ENCODE assay signal across 11 cellular contexts in the genomic region with DNA sequence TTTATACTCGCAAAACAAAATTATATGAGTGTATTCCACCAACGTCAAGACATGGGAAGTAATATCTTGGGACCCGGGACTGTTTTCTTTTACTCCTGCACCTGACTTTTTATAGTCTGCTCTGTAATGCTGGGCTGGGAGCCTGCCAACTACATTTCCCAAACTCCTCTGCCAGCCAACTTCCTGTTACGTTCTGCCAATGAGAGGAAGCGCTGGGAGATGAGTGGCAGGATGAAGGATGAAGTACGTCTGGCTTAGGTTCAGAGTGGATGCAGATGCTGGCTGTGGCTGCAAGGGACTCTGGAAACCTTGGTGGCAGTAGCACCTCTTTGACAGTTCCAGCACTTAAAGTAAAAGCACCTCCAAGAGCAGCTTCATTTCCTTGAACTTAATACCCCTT. TPM values are rescaled to one million over a fixed set of nuclear protein-coding genes. Genes with fewer than 3 reads are reported as not detected.
DNase-seq lines count a peak whose midpoint lies in the region; ATAC-seq and TF ChIP-seq lines count a peak whose summit lies in the region.
"Had no signal": no experiment of that assay in that cellular context is flagged by ENCODE, and none has a peak within 500 bp of the region (broad histone marks: within the 10 kb centered on the region; RNA-seq: fewer than 3 reads in every experiment).

No MANE protein-coding gene starts in this region.

- no peak for ATAC-seq in stimulated activated memory B cell treated with anti-CD40 and anti-IgM and Interleukin-4, amounts not matched to agents 10 μg/mL and 1 μg/mL and 100 μg/mL, for 72 hours
- no peak for ATAC-seq in HG02885 (IDR thresholded peaks at IDR 0.05; ENCODE audit: poor library complexity, unreplicated experiment)

- no peak for DNase-seq in activated CD4-positive, alpha-beta memory T cell treated with anti-CD3 and anti-CD28 coated beads for 36 hours
- no peak for DNase-seq in activated CD4-positive, alpha-beta memory T cell treated with anti-CD3 and anti-CD28 coated beads, Interleukin-2, amount 10 ng/mL, durations not matched to agents 7 days and 5 days
- peak; percentile 20 for DNase-seq in RWPE1 (ENCODE audit: low spot score)
- peak; percentile 82 for DNase-seq in cardiac septum (ENCODE audit: low spot score)
- DNase-seq in middle frontal gyrus (ENCODE audit: extremely low spot score, low spot score), result no peak
- no peak for DNase-seq in epidermal melanocyte (ENCODE audit: insufficient read length, low spot score)
- DNase-seq: activated CD4-positive, alpha-beta T cell treated with anti-CD3 and anti-CD28 coated beads for 1 hour had no signal

- intact Hi-C loops in activated CD4-positive, alpha-beta memory T cell treated with anti-CD3 and anti-CD28 coated beads for 36 hours (cut with micrococcal nuclease), result no loop called here
- intact Hi-C loops in cardiac septum (cut with DNase I), result loop anchor here (5.0 kb wide), 1 partner anchor 57 kb away; no protein-coding TSS in a partner anchor

- H3K27ac ChIP-seq in RWPE1, result no peak overlapping the region
- H3K27ac ChIP-seq: BLaER1 treated with 17β-estradiol and CSF1 and Interleukin-3, amounts not matched to agents 10 nM and 100 nM; parathyroid adenoma had no signal

- no peak overlapping the region for H3K4me3 Mint-ChIP-seq in activated CD4-positive, alpha-beta memory T cell treated with anti-CD3 and anti-CD28 coated beads for 36 hours
- H3K4me3 Mint-ChIP-seq in activated CD4-positive, alpha-beta memory T cell treated with anti-CD3 and anti-CD28 coated beads, Interleukin-2, amount 10 ng/mL, durations not matched to agents 7 days and 5 days, result no peak overlapping the region
- no peak overlapping the region for H3K4me3 Mint-ChIP-seq in stimulated activated memory B cell treated with anti-CD40 and anti-IgM and Interleukin-4, amounts not matched to agents 10 μg/mL and 1 μg/mL and 100 μg/mL, for 72 hours

- H3K9me3 Mint-ChIP-seq in activated CD4-positive, alpha-beta memory T cell treated with anti-CD3 and anti-CD28 coated beads for 36 hours, result no peaks in the 10 kb centered on the region
- no peaks in the 10 kb centered on the region for H3K9me3 Mint-ChIP-seq in activated CD4-positive, alpha-beta memory T cell treated with anti-CD3 and anti-CD28 coated beads, Interleukin-2, amount 10 ng/mL, durations not matched to agents 7 days and 5 days
- no peaks in the 10 kb centered on the region for H3K9me3 Mint-ChIP-seq in stimulated activated memory B cell treated with anti-CD40 and anti-IgM and Interleukin-4, amounts not matched to agents 10 μg/mL and 1 μg/mL and 100 μg/mL, for 72 hours

- peak overlapping the region; percentile 19 for H3K27ac Mint-ChIP-seq in activated CD4-positive, alpha-beta memory T cell treated with anti-CD3 and anti-CD28 coated beads for 36 hours
- H3K27ac Mint-ChIP-seq in activated CD4-positive, alpha-beta memory T cell treated with anti-CD3 and anti-CD28 coated beads, Interleukin-2, amount 10 ng/mL, durations not matched to agents 7 days and 5 days, result no peak overlapping the region
- H3K27ac Mint-ChIP-seq in stimulated activated memory B cell treated with anti-CD40 and anti-IgM and Interleukin-4, amounts not matched to agents 10 μg/mL and 1 μg/mL and 100 μg/mL, for 72 hours, result peak overlapping the region; percentile 47

- CTCF ChIA-PET in activated CD4-positive, alpha-beta memory T cell treated with anti-CD3 and anti-CD28 coated beads for 36 hours (lab: Charles Lee), result no interaction called here
- CTCF ChIA-PET in activated CD4-positive, alpha-beta memory T cell treated with anti-CD3 and anti-CD28 coated beads, Interleukin-2, amount 10 ng/mL, durations not matched to agents 7 days and 5 days (lab: Charles Lee), result no interaction called here
- CTCF ChIA-PET in RWPE1 (lab: Yijun Ruan, JAX), result no interaction called here

- POLR2A ChIA-PET in activated CD4-positive, alpha-beta memory T cell treated with anti-CD3 and anti-CD28 coated beads for 36 hours (lab: Charles Lee), result no interaction called here
- POLR2A ChIA-PET in activated CD4-positive, alpha-beta memory T cell treated with anti-CD3 and anti-CD28 coated beads, Interleukin-2, amount 10 ng/mL, durations not matched to agents 7 days and 5 days (lab: Charles Lee), result no interaction called here
- POLR2A ChIA-PET in RWPE1 (lab: Yijun Ruan, JAX; ENCODE audit: low non-redundant PET), result no interaction called here

- peaks cover 36% of the 10 kb centered on the region for H3K4me1 Mint-ChIP-seq in activated CD4-positive, alpha-beta memory T cell treated with anti-CD3 and anti-CD28 coated beads for 36 hours (ENCODE audit: low read depth)
- peaks cover 30% of the 10 kb centered on the region for H3K4me1 Mint-ChIP-seq in activated CD4-positive, alpha-beta memory T cell treated with anti-CD3 and anti-CD28 coated beads, Interleukin-2, amount 10 ng/mL, durations not matched to agents 7 days and 5 days
- peaks cover 13% of the 10 kb centered on the region for H3K4me1 Mint-ChIP-seq in stimulated activated memory B cell treated with anti-CD40 and anti-IgM and Interleukin-4, amounts not matched to agents 10 μg/mL and 1 μg/mL and 100 μg/mL, for 72 hours

- TF ChIP-seq CTCF in RWPE1 (conservative IDR thresholded peaks at IDR 0.05; ENCODE audit: low read depth), result no peak

- no peaks in the 10 kb centered on the region for H3K27me3 Mint-ChIP-seq in activated CD4-positive, alpha-beta memory T cell treated with anti-CD3 and anti-CD28 coated beads for 36 hours
- H3K27me3 Mint-ChIP-seq in activated CD4-positive, alpha-beta memory T cell treated with anti-CD3 and anti-CD28 coated beads, Interleukin-2, amount 10 ng/mL, durations not matched to agents 7 days and 5 days, result no peaks in the 10 kb centered on the region
- H3K27me3 Mint-ChIP-seq in stimulated activated memory B cell treated with anti-CD40 and anti-IgM and Interleukin-4, amounts not matched to agents 10 μg/mL and 1 μg/mL and 100 μg/mL, for 72 hours, result no peaks in the 10 kb centered on the region

- H3K36me3 Mint-ChIP-seq in activated CD4-positive, alpha-beta memory T cell treated with anti-CD3 and anti-CD28 coated beads for 36 hours, result peaks cover 49% of the 10 kb centered on the region
- H3K36me3 Mint-ChIP-seq in activated CD4-positive, alpha-beta memory T cell treated with anti-CD3 and anti-CD28 coated beads, Interleukin-2, amount 10 ng/mL, durations not matched to agents 7 days and 5 days (ENCODE audit: low read depth), result peaks cover 44% of the 10 kb centered on the region
- peaks cover 58% of the 10 kb centered on the region for H3K36me3 Mint-ChIP-seq in stimulated activated memory B cell treated with anti-CD40 and anti-IgM and Interleukin-4, amounts not matched to agents 10 μg/mL and 1 μg/mL and 100 μg/mL, for 72 hours

RNA-seq across cellular contexts. Expression of gene USP24, which starts 59.6 kb away (rescaled TPM):
- 10 to 100 TPM; 37.4 to 39.9 TPM for total RNA-seq in activated CD4-positive, alpha-beta memory T cell treated with anti-CD3 and anti-CD28 coated beads for 36 hours
- 10 to 100 TPM; 34.9 to 35.6 TPM for total RNA-seq in activated CD4-positive, alpha-beta memory T cell treated with anti-CD3 and anti-CD28 coated beads, Interleukin-2, amount 10 ng/mL, durations not matched to agents 7 days and 5 days
- 45.1 TPM for total RNA-seq in cardiac septum

Comparison
In these comparisons a context has a peak if more than half of its experiments do, and no peak if none do; other contexts are left out.
1. DNase-seq: peak in RWPE1 (single experiment) and cardiac septum (single experiment); none in activated CD4-positive, alpha-beta memory T cell treated with anti-CD3 and anti-CD28 coated beads for 36 hours (single experiment), activated CD4-positive, alpha-beta memory T cell treated with anti-CD3 and anti-CD28 coated beads, Interleukin-2, amount 10 ng/mL, durations not matched to agents 7 days and 5 days (single experiment), middle frontal gyrus (single experiment) and epidermal melanocyte (single experiment).